In genomic region chr9:2159521-2160417, GRCh38 we compare ENCODE assay signal across 8 cellular contexts.
A peak's percentile ranks its signal among the peaks of the same experiment; 100 is the strongest.
DNase-seq lines count a peak whose midpoint lies in the region; ATAC-seq and TF ChIP-seq lines count a peak whose summit lies in the region.

No MANE protein-coding gene starts in this region.

- H3K4me2 ChIP-seq in hepatocyte (peak overlapping the region; percentile 77), smooth muscle cell (peak overlapping the region; percentile 91)

- H3K9ac ChIP-seq in smooth muscle cell (ENCODE audit: low read depth): peak overlapping the region; percentile 6

- H3K9me3 Mint-ChIP-seq in activated naive CD4-positive, alpha-beta T cell treated with anti-CD3 and anti-CD28 coated beads, Interleukin-2, amount 50 U/mL, for 24 hours: no peaks in the 10 kb centered on the region
- H3K9me3 Mint-ChIP-seq in activated naive CD4-positive, alpha-beta T cell treated with anti-CD3 and anti-CD28 coated beads, Interleukin-2, amount 50 U/mL, for 72 hours: no peaks in the 10 kb centered on the region

- no peak overlapping the region for H2AFZ ChIP-seq in hepatocyte
- H2AFZ ChIP-seq in smooth muscle cell (ENCODE audit: low read depth): no peak overlapping the region

- H4K20me1 ChIP-seq in hepatocyte (ENCODE audit: insufficient read depth, poor library complexity, severe bottlenecking) (no peaks in the 10 kb centered on the region), smooth muscle cell (ENCODE audit: low read depth) (peaks cover 16% of the 10 kb centered on the region)

- no peaks in the 10 kb centered on the region for H3K9me2 ChIP-seq in hepatocyte (replicated peaks; ENCODE audit: insufficient read depth)

- H3F3A ChIP-seq in smooth muscle cell (ENCODE audit: low read depth): no peaks in the 10 kb centered on the region

- H3K36me3 Mint-ChIP-seq in activated naive CD4-positive, alpha-beta T cell treated with anti-CD3 and anti-CD28 coated beads, Interleukin-2, amount 50 U/mL, for 24 hours: peaks cover 10% of the 10 kb centered on the region
- peaks cover 13 to 15% of the 10 kb centered on the region in 2 donors for H3K36me3 Mint-ChIP-seq in activated naive CD4-positive, alpha-beta T cell treated with anti-CD3 and anti-CD28 coated beads, Interleukin-2, amount 50 U/mL, for 72 hours

- peaks cover 79% of the 10 kb centered on the region for H3K4me1 Mint-ChIP-seq in activated naive CD4-positive, alpha-beta T cell treated with anti-CD3 and anti-CD28 coated beads, Interleukin-2, amount 50 U/mL, for 24 hours

- H3K4me3 Mint-ChIP-seq in activated naive CD4-positive, alpha-beta T cell treated with anti-CD3 and anti-CD28 coated beads, Interleukin-2, amount 50 U/mL, for 24 hours: peak overlapping the region; percentile 71

- peak overlapping the region; percentile 83 for H3K27ac Mint-ChIP-seq in activated naive CD4-positive, alpha-beta T cell treated with anti-CD3 and anti-CD28 coated beads, Interleukin-2, amount 50 U/mL, for 24 hours
- peak overlapping the region; percentile 36 to 44 for H3K27ac Mint-ChIP-seq in activated naive CD4-positive, alpha-beta T cell treated with anti-CD3 and anti-CD28 coated beads, Interleukin-2, amount 50 U/mL, for 72 hours

- TF ChIP-seq CTCF in hepatocyte (IDR thresholded peaks at IDR 0.05; ENCODE audit: poor library complexity) (no peak), smooth muscle cell (IDR thresholded peaks at IDR 0.05; ENCODE audit: borderline replicate concordance, insufficient read depth, poor library complexity, severe bottlenecking) (no peak)

- H3K27me3 ChIP-seq in hepatocyte (no peaks in the 10 kb centered on the region), smooth muscle cell (ENCODE audit: low read depth) (no peaks in the 10 kb centered on the region)

- H3K4me1 ChIP-seq in hepatocyte (ENCODE audit: insufficient read depth) (peaks cover 11% of the 10 kb centered on the region), smooth muscle cell (ENCODE audit: low read depth) (peaks cover 11% of the 10 kb centered on the region)

- DNase-seq in activated naive CD4-positive, alpha-beta T cell treated with Interleukin-2 at 50 U/mL for 16 hours: no peak
- no peak for DNase-seq in activated naive CD4-positive, alpha-beta T cell treated with anti-CD3 and anti-CD28 coated beads, Interleukin-2, amount 50 U/mL, for 72 hours (ENCODE audit: low spot score in 2 of 2)
- DNase-seq in hepatocyte (ENCODE audit: low spot score) (no peak), smooth muscle cell (lab: John Stamatoyannopoulos, UW; ENCODE audit: unreplicated experiment) (no peak), SHP77 treated with DMSO at 0.1 percent for 48 hours (lab: John Stamatoyannopoulos, UW) (no peak)

- no peak for ATAC-seq in activated naive CD4-positive, alpha-beta T cell treated with anti-CD3 and anti-CD28 coated beads, Interleukin-2, amount 50 U/mL, for 72 hours
- ATAC-seq in GM21825 (IDR thresholded peaks at IDR 0.05; ENCODE audit: unreplicated experiment): no peak
- no peak for ATAC-seq in HG02970 (IDR thresholded peaks at IDR 0.05; ENCODE audit: low FRiP score, unreplicated experiment)

- 60% methylated on average over 13 of the region's 13 CpGs for WGBS in hepatocyte (ENCODE audit: low lambda C conversion rate, missing lambda C conversion rate)
- 59% methylated on average over 13 of the region's 13 CpGs for WGBS in smooth muscle cell (ENCODE audit: low lambda C conversion rate)

- H3K36me3 ChIP-seq in hepatocyte (replicated peaks; ENCODE audit: insufficient read depth, low read depth): no peaks in the 10 kb centered on the region
- no peaks in the 10 kb centered on the region for H3K36me3 ChIP-seq in smooth muscle cell (ENCODE audit: low read depth)

- H3K27ac ChIP-seq in hepatocyte: peak overlapping the region; percentile 74
- H3K27ac ChIP-seq in smooth muscle cell (ENCODE audit: low read depth): no peak overlapping the region

- H3K79me2 ChIP-seq in hepatocyte (peaks cover 6% of the 10 kb centered on the region), smooth muscle cell (ENCODE audit: low read depth) (peaks cover 7% of the 10 kb centered on the region)

- H3K4me3 ChIP-seq in hepatocyte (peak overlapping the region; percentile 13), smooth muscle cell (peak overlapping the region; percentile 55)

- H3K9me3 ChIP-seq in hepatocyte (ENCODE audit: low read depth): no peaks in the 10 kb centered on the region
- H3K9me3 ChIP-seq in smooth muscle cell (replicated peaks; ENCODE audit: low read depth): no peaks in the 10 kb centered on the region

- H3K27me3 Mint-ChIP-seq in activated naive CD4-positive, alpha-beta T cell treated with anti-CD3 and anti-CD28 coated beads, Interleukin-2, amount 50 U/mL, for 24 hours: no peaks in the 10 kb centered on the region
